19 cellular contexts compared by ENCODE assay signal in genomic region chr5:36958612-36959011, GRCh38.
"Had no signal": no experiment of that assay in that cellular context is flagged by ENCODE, and none has a peak within 500 bp of the region (broad histone marks: within the 10 kb centered on the region; RNA-seq: fewer than 3 reads in every experiment).

No MANE protein-coding gene starts in this region.

- ATAC-seq: HepG2 had no signal

- DNase-seq: Karpas-422, KG1, MM.1S, NCI-H1092 treated with DMSO at 0.1 percent for 48 hours, NCI-H1436, NCI-H187, NCI-H2029, NCI-H2081 treated with DMSO at 0.1 percent for 48 hours, NCI-H2171, NCI-H446, NCI-H510A, NCI-H524 treated with DMSO at 0.1 percent for 48 hours, NCI-H69, NCI-H774, SIG-M5 had no signal

- H3K4me1 ChIP-seq: SJSA1 had no signal

- H3K9me3 ChIP-seq: SJSA1 had no signal

- H3K27me3 ChIP-seq: SJSA1 had no signal

- H3K4me3 ChIP-seq: SJSA1, SK-N-MC had no signal

- H3K27ac ChIP-seq: RWPE1, SJSA1, SK-N-MC had no signal
